Comparison of ENCODE assay signal across 7 cellular contexts in the genomic region with DNA sequence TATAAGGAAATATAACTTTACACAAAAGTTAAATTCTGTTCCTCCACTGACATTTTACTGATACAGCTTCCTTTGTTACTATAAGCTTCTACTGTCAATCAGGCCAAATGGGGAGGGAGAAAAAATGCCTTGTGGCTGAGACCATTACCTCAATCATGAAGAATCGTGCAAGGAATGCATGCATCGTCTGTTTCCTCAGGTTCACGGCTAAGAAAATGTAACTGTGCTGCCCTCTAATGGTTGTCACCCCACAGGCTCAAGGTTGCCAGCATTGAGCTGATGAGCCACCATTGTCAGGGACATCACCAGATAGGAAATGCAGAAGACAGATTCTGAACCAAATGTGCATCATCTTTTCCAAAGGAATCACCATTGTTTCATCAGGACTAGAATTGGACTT.
DNase-seq lines count a peak whose midpoint lies in the region; ATAC-seq lines count a peak whose summit lies in the region.

No MANE protein-coding gene starts in this region.

- ATAC-seq in GM18867 (IDR thresholded peaks at IDR 0.05; ENCODE audit: unreplicated experiment) (peak; percentile 77), HG02938 (IDR thresholded peaks at IDR 0.05; ENCODE audit: unreplicated experiment) (no peak), HG02588 (IDR thresholded peaks at IDR 0.05; ENCODE audit: unreplicated experiment) (no peak)

- peak; percentile 1 for DNase-seq in NCI-H187 treated with DMSO at 0.1 percent for 48 hours (lab: John Stamatoyannopoulos, UW)
- peak; percentile 94 for DNase-seq in astrocyte of the hippocampus (ENCODE audit: low read depth, low spot score)
- DNase-seq in kidney tubule cell (ENCODE audit: low spot score), result peak; percentile 88
- no peak for DNase-seq in KG1 (lab: John Stamatoyannopoulos, UW)
